12 cellular contexts compared by ENCODE assay signal in the genomic region with DNA sequence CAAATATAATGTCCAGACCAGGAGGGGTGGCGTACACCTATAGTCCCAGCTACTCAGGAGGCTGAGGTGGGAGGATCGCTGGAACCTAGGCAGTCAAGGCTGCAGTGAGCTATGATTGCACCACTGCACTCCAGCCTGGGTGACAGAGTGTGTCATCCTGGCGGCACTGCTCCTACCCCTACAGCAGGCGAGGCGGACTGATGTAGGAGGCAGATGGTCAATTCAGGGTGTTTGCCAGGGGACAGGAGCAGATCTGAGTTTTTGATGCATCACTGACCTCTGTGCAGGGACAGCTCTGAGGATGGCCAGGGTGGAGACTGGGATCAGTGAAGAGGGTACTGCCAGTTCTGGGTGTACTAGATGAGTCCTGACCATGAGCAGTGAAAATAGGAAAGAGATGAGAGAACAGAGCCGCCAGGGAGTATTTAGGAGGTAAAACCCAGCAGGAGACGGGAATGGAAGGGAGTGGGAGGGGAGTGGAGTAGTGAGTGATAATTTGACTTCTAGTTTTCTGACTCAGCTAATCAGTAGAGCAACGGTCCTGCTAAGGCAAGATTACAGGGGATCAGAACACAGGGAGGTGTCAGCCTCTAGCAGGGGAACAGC.
DNase-seq lines count a peak whose midpoint lies in the region; ATAC-seq and TF ChIP-seq lines count a peak whose summit lies in the region.
"Had no signal": no experiment of that assay in that cellular context is flagged by ENCODE, and none has a peak within 500 bp of the region (broad histone marks: within the 10 kb centered on the region; RNA-seq: fewer than 3 reads in every experiment).

No MANE protein-coding gene starts in this region.

- in situ Hi-C loops in GM13976 (cut with MboI; ENCODE audit: low sequenced_read_pairs, unreplicated experiment), result no loop called here

- H3K4me3 ChIP-seq in fibroblast of mammary gland (ENCODE audit: control insufficient read depth, low read depth, low read length) (no peak overlapping the region), MG63 (no peak overlapping the region)

- H3K27me3 ChIP-seq in MG63, result no peaks in the 10 kb centered on the region

- no peaks in the 10 kb centered on the region for H3K9me3 ChIP-seq in MG63

- TF ChIP-seq CTCF in fibroblast of mammary gland (conservative IDR thresholded peaks at IDR 0.05; ENCODE audit: control insufficient read depth, insufficient read depth, low read depth, low read length), result no peak
- no peak for TF ChIP-seq CTCF in GM13976 (IDR thresholded peaks at IDR 0.05; ENCODE audit: borderline replicate concordance, control extremely low read depth, extremely low read depth, insufficient read depth, missing control alignments)

- ATAC-seq in GM18502 (IDR thresholded peaks at IDR 0.05; ENCODE audit: poor library complexity, unreplicated experiment), result peak; percentile 53
- ATAC-seq in GM21529 (IDR thresholded peaks at IDR 0.05; ENCODE audit: unreplicated experiment), result peak; percentile 52
- ATAC-seq in HG03280 (IDR thresholded peaks at IDR 0.05; ENCODE audit: unreplicated experiment), result peak; percentile 60

- DNase-seq in fibroblast of mammary gland (ENCODE audit: low read depth) (peak; percentile 29), AML-193 (lab: John Stamatoyannopoulos, UW) (no peak), MG63 (no peak), GM13976 (ENCODE audit: low spot score) (no peak), foreskin melanocyte (no peak)
- DNase-seq: COR-L47; GOT3; NCI-H1417 treated with DMSO at 0.1 percent for 48 hours; stimulated activated CD4-positive, alpha-beta T cell treated with anti-CD3 and anti-CD28 coated beads, Interleukin-4, amount 100 ng/mL, for 24 hours had no signal

- H3K36me3 ChIP-seq in MG63, result no peaks in the 10 kb centered on the region
